In the genomic region with DNA sequence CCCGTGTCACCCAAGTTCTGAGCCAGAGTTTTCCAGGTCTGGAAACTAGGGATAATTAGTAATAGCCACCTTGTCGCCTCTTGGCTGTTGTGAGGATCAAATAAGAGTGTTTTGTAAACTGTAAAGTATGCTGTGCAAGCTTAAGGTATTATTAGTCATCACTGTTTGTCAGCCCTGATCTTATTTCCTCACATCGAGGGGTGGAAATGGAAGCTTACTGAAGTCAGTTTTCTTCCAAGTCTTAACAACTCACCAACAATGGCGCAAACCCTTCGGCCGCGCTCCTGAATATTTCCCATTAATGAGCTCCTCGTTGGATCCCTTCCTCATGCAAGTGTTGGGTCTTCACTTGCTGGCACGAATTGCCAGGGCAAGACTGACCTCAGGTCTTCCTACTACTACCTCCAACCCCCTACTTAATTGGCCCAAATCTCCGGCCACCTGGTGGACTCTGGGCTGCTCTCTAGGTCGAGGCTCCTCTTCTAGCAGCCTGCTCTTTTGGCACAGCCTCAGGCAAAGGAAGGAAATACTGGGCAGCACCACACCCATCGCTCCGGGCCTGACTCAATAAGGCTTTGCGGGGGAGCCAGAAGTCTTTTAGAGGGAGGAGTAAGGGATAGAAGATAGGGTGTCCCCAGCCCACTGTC, we compare ENCODE assay signal across 1 cellular context.
TF ChIP-seq lines count a peak whose summit lies in the region.

No MANE protein-coding gene starts in this region.

TF ChIP-seq in K562, 482 proteins besides CTCF, POLR2A, EP300 and RAD21 (continued from another document):
- TF ChIP-seq GTF2F1 (IDR thresholded peaks at IDR 0.05; ENCODE audit: low read depth, low read length), result no peak
- TF ChIP-seq, protein P1, sequence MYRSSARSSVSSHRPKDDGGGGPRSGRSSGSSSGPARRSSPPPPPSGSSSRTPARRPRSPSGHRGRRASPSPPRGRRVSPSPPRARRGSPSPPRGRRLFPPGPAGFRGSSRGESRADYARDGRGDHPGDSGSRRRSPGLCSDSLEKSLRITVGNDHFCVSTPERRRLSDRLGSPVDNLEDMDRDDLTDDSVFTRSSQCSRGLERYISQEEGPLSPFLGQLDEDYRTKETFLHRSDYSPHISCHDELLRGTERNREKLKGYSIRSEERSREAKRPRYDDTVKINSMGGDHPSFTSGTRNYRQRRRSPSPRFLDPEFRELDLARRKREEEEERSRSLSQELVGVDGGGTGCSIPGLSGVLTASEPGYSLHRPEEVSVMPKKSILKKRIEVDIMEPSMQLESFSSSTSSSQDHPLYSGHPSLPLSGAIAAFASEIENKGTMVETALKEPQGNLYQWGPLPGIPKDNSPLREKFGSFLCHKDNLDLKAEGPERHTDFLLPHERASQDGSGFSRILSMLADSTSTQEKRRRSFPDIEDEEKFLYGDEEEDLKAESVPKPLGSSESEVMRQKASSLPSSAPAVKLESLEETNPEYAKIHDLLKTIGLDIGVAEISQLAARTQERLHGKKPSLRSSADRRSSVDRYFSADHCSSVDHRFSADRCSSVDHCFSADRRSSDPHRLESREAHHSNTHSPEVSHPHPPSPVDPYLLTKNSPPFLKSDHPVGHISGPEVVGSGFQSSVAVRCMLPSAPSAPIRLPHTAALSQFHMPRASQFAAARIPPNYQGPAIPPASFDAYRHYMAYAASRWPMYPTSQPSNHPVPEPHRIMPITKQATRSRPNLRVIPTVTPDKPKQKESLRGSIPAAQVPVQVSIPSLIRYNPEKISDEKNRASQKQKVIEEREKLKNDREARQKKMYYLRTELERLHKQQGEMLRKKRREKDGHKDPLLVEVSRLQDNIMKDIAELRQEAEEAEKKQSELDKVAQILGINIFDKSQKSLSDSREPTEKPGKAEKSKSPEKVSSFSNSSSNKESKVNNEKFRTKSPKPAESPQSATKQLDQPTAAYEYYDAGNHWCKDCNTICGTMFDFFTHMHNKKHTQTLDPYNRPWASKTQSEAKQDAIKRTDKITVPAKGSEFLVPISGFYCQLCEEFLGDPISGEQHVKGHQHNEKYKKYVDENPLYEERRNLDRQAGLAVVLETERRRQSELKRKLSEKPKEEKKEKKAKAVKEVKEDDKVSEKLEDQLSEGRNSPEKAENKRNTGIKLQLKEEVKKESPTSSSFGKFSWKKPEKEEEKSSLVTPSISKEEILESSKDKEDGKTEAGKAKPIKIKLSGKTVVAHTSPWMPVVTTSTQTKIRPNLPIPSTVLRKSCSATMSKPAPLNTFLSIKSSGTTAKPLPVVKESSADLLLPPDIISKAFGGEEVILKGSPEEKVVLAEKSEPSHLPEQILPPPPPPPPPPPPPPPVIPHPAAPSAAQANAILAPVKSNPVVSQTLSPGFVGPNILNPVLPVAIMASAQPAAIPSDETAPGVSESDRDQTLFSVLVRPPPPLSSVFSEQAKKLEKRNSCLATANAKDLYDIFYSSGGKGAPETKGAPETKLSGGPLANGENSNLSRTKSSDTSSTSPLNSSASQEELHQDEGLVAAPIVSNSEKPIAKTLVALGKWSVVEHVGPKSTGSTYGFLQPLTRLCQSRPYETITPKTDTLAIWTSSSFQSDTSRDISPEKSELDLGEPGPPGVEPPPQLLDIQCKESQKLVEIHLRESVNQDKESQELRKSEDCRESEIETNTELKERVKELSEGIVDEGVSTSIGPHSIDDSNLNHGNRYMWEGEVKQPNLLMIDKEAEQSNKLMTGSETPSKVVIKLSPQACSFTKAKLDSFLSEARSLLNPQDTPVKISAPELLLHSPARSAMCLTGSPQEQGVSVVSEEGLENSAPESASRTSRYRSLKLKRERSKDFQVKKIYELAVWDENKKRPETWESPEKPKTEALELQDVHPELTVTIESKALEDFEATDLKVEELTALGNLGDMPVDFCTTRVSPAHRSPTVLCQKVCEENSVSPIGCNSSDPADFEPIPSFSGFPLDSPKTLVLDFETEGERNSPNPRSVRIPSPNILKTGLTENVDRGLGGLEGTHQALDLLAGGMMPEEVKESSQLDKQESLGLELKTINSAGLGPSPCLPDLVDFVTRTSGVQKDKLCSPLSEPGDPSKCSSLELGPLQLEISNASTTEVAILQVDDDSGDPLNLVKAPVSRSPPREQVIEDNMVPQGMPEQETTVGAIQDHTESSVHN (IDR thresholded peaks at IDR 0.05; ENCODE audit: borderline replicate concordance in 1 of 2, low read depth in 1 of 2), result 0 out of 4 replicates have a peak, but pooled peaks of 1 of the 2 experiments have one; percentile 3
- TF ChIP-seq, protein P2, sequence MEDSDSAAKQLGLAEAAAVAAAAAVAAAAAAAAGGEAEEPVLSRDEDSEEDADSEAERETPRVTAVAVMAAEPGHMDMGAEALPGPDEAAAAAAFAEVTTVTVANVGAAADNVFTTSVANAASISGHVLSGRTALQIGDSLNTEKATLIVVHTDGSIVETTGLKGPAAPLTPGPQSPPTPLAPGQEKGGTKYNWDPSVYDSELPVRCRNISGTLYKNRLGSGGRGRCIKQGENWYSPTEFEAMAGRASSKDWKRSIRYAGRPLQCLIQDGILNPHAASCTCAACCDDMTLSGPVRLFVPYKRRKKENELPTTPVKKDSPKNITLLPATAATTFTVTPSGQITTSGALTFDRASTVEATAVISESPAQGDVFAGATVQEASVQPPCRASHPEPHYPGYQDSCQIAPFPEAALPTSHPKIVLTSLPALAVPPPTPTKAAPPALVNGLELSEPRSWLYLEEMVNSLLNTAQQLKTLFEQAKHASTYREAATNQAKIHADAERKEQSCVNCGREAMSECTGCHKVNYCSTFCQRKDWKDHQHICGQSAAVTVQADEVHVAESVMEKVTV (CRISPR knock-in tag; IDR thresholded peaks at IDR 0.05), result peak; percentile 2; the same call in 1 of the 2 replicates
- TF ChIP-seq ZBTB33 (CRISPR knock-in tag; IDR thresholded peaks at IDR 0.05), result peak; percentile 62; the same call in 1 of the 2 replicates
- peak; percentile 2; the same call in 1 of the 2 replicates for TF ChIP-seq NR2C2 (CRISPR knock-in tag; IDR thresholded peaks at IDR 0.05)
- no peak for TF ChIP-seq NR2C2 (tag; IDR thresholded peaks at IDR 0.05)
- TF ChIP-seq ZNF3 (CRISPR knock-in tag; IDR thresholded peaks at IDR 0.05), result no peak
- peak; percentile 8; the same call in 1 of the 2 replicates for TF ChIP-seq CEBPG (CRISPR knock-in tag; IDR thresholded peaks at IDR 0.05)
- no peak for TF ChIP-seq CEBPG (tag; conservative IDR thresholded peaks at IDR 0.05 in 1 of 2, IDR thresholded peaks at IDR 0.05 in 1 of 2)
